12 cellular contexts compared by ENCODE assay signal in genomic region chr6:108661430-108661829, GRCh38.
DNase-seq lines count a peak whose midpoint lies in the region; ATAC-seq and TF ChIP-seq lines count a peak whose summit lies in the region.
"Had no signal": no experiment of that assay in that cellular context is flagged by ENCODE, and none has a peak within 500 bp of the region (broad histone marks: within the 10 kb centered on the region; RNA-seq: fewer than 3 reads in every experiment).

No MANE protein-coding gene starts in this region.

- CTCF ChIA-PET in activated CD4-positive, alpha-beta T cell treated with anti-CD3 and anti-CD28 coated beads for 36 hours (lab: Charles Lee): no interaction called here

- H3K27me3 ChIP-seq in skeletal muscle satellite cell (ENCODE audit: control insufficient read depth, insufficient read depth, low read length): no peaks in the 10 kb centered on the region

- peaks cover 25% of the 10 kb centered on the region for H3K4me1 Mint-ChIP-seq in activated CD4-positive, alpha-beta T cell treated with anti-CD3 and anti-CD28 coated beads for 36 hours

- TF ChIP-seq CTCF in fibroblast of the aortic adventitia (IDR thresholded peaks at IDR 0.05; ENCODE audit: insufficient read depth, low read length): no peak

- POLR2A ChIA-PET in activated CD4-positive, alpha-beta T cell treated with anti-CD3 and anti-CD28 coated beads for 36 hours (lab: Charles Lee): no interaction called here

- no peaks in the 10 kb centered on the region for H3K9me3 Mint-ChIP-seq in activated CD4-positive, alpha-beta T cell treated with anti-CD3 and anti-CD28 coated beads for 36 hours (ENCODE audit: low read depth)
- H3K9me3 Mint-ChIP-seq: activated T-cell treated with anti-CD3 and anti-CD28 coated beads, Interleukin-2, amount 50 U/mL, for 4 hours had no signal

- peaks cover 55% of the 10 kb centered on the region for H3K4me1 ChIP-seq in skeletal muscle satellite cell (ENCODE audit: control insufficient read depth, insufficient read depth, low read length)
- H3K4me1 ChIP-seq: A549 had no signal

- ATAC-seq in activated CD4-positive, alpha-beta T cell treated with anti-CD3 and anti-CD28 coated beads for 36 hours: peak; percentile 64
- peak; percentile 90 for ATAC-seq in SK-N-SH treated with all-trans-retinoic acid at 6 μM for 48 hours
- ATAC-seq in HG03460 (IDR thresholded peaks at IDR 0.05; ENCODE audit: unreplicated experiment): no peak
- ATAC-seq: A549 had no signal

- peak overlapping the region; percentile 13 for H3K4me2 ChIP-seq in skeletal muscle satellite cell (ENCODE audit: low read length)
- H3K4me2 ChIP-seq: A549 had no signal

- no peak for DNase-seq in activated CD4-positive, alpha-beta T cell treated with anti-CD3 and anti-CD28 coated beads for 36 hours
- DNase-seq in activated CD4-positive, alpha-beta T cell treated with anti-CD3 and anti-CD28 coated beads for 1 hour: no peak
- DNase-seq in fibroblast of the aortic adventitia (ENCODE audit: low read depth): peak; percentile 50
- no peak for DNase-seq in activated CD4-positive, alpha-beta T cell treated with anti-CD3 and anti-CD28 coated beads, Interleukin-2, amount 50 U/mL, for 4 hours
- no peak for DNase-seq in pons (ENCODE audit: low spot score)
- DNase-seq: activated T-cell treated with anti-CD3 and anti-CD28 coated beads, Interleukin-2, amount 50 U/mL, for 4 hours; cortex of kidney; GDM1 had no signal

- H3K4me3 Mint-ChIP-seq in activated CD4-positive, alpha-beta T cell treated with anti-CD3 and anti-CD28 coated beads for 36 hours: no peak overlapping the region
- H3K4me3 Mint-ChIP-seq: activated T-cell treated with anti-CD3 and anti-CD28 coated beads, Interleukin-2, amount 50 U/mL, for 4 hours had no signal

- H3K36me3 Mint-ChIP-seq in activated CD4-positive, alpha-beta T cell treated with anti-CD3 and anti-CD28 coated beads for 36 hours (ENCODE audit: low read depth): peaks cover 8% of the 10 kb centered on the region

- intact Hi-C loops in activated CD4-positive, alpha-beta T cell treated with anti-CD3 and anti-CD28 coated beads for 36 hours (cut with DNase I, micrococcal nuclease): loop anchor here (10.0 kb wide), 1 partner anchor 223 kb away; no protein-coding TSS in a partner anchor

- no peaks in the 10 kb centered on the region for H3K9me3 ChIP-seq in skeletal muscle satellite cell (replicated peaks; ENCODE audit: low read length)
- H3K9me3 ChIP-seq: A549 had no signal

- peaks cover 23% of the 10 kb centered on the region for H3K36me3 ChIP-seq in skeletal muscle satellite cell (ENCODE audit: insufficient read depth, low read length)

- H3K4me3 ChIP-seq in fibroblast of the aortic adventitia (ENCODE audit: low read depth, low read length): no peak overlapping the region
- no peak overlapping the region for H3K4me3 ChIP-seq in skeletal muscle satellite cell (ENCODE audit: low read length)
- H3K4me3 ChIP-seq: A549 had no signal

- H3K27me3 Mint-ChIP-seq in activated CD4-positive, alpha-beta T cell treated with anti-CD3 and anti-CD28 coated beads for 36 hours: no peaks in the 10 kb centered on the region

- no peak overlapping the region for H3K9ac ChIP-seq in skeletal muscle satellite cell (ENCODE audit: low read depth, low read length)

- H3K27ac Mint-ChIP-seq in activated CD4-positive, alpha-beta T cell treated with anti-CD3 and anti-CD28 coated beads for 36 hours: no peak overlapping the region

TF ChIP-seq in SK-N-SH treated with all-trans-retinoic acid at 6 μM for 48 hours, 23 proteins besides CTCF, POLR2A, EP300 and RAD21 (continues in another document):
- TF ChIP-seq CSDC2 (CRISPR knock-in tag; IDR thresholded peaks at IDR 0.05) (no peak), GLIS3 (CRISPR knock-in tag; IDR thresholded peaks at IDR 0.05) (peak; percentile 38; the same call in 1 of the 2 replicates), ZFP3 (CRISPR knock-in tag; IDR thresholded peaks at IDR 0.05) (peak; percentile 71; the same call in 1 of the 2 replicates), TOX (CRISPR knock-in tag; IDR thresholded peaks at IDR 0.05; ENCODE audit: borderline replicate concordance) (no peak), SNAI2 (CRISPR knock-in tag; IDR thresholded peaks at IDR 0.05) (peak; percentile 94), ZC3H10 (CRISPR knock-in tag; IDR thresholded peaks at IDR 0.05) (no peak), ISL1 (CRISPR knock-in tag; IDR thresholded peaks at IDR 0.05) (peak; percentile 79), RARB (CRISPR knock-in tag; IDR thresholded peaks at IDR 0.05) (no peak), ARNTL (CRISPR knock-in tag; IDR thresholded peaks at IDR 0.05; ENCODE audit: borderline replicate concordance, low read depth) (no peak), ZNF565 (CRISPR knock-in tag; conservative IDR thresholded peaks at IDR 0.05; ENCODE audit: low read depth) (0 out of 2 replicates have a peak, but pooled peaks have one; percentile 80), ZNF70 (CRISPR knock-in tag; IDR thresholded peaks at IDR 0.05) (peak; percentile 67; the same call in 1 of the 2 replicates), CSRNP3 (CRISPR knock-in tag; IDR thresholded peaks at IDR 0.05) (0 out of 2 replicates have a peak, but pooled peaks have one; percentile 53), POU6F1 (CRISPR knock-in tag; IDR thresholded peaks at IDR 0.05; ENCODE audit: borderline replicate concordance, low read depth) (no peak), OSR1 (CRISPR knock-in tag; IDR thresholded peaks at IDR 0.05) (no peak), ZNF8 (CRISPR knock-in tag; IDR thresholded peaks at IDR 0.05) (peak; percentile 74), ESRRG (CRISPR knock-in tag; IDR thresholded peaks at IDR 0.05) (no peak), BACH2 (CRISPR knock-in tag; IDR thresholded peaks at IDR 0.05; ENCODE audit: borderline replicate concordance) (peak; percentile 87; the same call in 1 of the 2 replicates), PPARA (CRISPR knock-in tag; IDR thresholded peaks at IDR 0.05; ENCODE audit: borderline replicate concordance) (peak; percentile 82; the same call in 1 of the 2 replicates), TCF4 (CRISPR knock-in tag; IDR thresholded peaks at IDR 0.05; ENCODE audit: borderline replicate concordance) (peak; percentile 92)
- TF ChIP-seq, protein P1, sequence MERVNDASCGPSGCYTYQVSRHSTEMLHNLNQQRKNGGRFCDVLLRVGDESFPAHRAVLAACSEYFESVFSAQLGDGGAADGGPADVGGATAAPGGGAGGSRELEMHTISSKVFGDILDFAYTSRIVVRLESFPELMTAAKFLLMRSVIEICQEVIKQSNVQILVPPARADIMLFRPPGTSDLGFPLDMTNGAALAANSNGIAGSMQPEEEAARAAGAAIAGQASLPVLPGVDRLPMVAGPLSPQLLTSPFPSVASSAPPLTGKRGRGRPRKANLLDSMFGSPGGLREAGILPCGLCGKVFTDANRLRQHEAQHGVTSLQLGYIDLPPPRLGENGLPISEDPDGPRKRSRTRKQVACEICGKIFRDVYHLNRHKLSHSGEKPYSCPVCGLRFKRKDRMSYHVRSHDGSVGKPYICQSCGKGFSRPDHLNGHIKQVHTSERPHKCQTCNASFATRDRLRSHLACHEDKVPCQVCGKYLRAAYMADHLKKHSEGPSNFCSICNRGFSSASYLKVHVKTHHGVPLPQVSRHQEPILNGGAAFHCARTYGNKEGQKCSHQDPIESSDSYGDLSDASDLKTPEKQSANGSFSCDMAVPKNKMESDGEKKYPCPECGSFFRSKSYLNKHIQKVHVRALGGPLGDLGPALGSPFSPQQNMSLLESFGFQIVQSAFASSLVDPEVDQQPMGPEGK (CRISPR knock-in tag; IDR thresholded peaks at IDR 0.05; ENCODE audit: borderline replicate concordance): no peak
- TF ChIP-seq, protein P2, sequence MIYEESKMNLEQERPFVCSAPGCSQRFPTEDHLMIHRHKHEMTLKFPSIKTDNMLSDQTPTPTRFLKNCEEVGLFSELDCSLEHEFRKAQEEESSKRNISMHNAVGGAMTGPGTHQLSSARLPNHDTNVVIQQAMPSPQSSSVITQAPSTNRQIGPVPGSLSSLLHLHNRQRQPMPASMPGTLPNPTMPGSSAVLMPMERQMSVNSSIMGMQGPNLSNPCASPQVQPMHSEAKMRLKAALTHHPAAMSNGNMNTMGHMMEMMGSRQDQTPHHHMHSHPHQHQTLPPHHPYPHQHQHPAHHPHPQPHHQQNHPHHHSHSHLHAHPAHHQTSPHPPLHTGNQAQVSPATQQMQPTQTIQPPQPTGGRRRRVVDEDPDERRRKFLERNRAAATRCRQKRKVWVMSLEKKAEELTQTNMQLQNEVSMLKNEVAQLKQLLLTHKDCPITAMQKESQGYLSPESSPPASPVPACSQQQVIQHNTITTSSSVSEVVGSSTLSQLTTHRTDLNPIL (CRISPR knock-in tag; IDR thresholded peaks at IDR 0.05; ENCODE audit: low read depth): peak; percentile 97
